ENCODE assay signal across 1 cellular context in the genomic region with DNA sequence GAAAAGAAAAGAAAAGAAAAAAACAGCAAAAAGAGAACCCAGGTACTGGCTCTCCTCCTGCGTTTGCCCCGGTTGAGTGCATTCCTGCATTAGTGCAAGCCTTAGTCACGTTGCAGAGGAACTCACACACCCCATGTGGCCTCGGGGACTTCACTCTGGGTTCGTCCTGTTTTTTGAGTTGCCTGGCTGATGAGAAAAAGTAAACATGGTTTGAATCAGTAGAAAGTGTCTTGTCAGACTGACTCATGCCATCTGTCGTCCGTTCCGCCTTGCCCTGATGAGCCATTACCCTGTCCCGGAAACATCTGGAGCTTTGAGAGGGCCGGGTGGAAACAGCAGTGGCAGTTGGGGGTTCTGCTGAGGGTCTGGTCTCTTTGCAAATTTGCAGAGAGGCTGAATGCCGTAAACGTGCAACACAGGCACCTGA.
TF ChIP-seq lines count a peak whose summit lies in the region.

No MANE protein-coding gene starts in this region.

TF ChIP-seq in HepG2, 621 proteins besides CTCF, POLR2A, EP300 and RAD21 (continued from another document and continues in another):
- TF ChIP-seq, protein P1, sequence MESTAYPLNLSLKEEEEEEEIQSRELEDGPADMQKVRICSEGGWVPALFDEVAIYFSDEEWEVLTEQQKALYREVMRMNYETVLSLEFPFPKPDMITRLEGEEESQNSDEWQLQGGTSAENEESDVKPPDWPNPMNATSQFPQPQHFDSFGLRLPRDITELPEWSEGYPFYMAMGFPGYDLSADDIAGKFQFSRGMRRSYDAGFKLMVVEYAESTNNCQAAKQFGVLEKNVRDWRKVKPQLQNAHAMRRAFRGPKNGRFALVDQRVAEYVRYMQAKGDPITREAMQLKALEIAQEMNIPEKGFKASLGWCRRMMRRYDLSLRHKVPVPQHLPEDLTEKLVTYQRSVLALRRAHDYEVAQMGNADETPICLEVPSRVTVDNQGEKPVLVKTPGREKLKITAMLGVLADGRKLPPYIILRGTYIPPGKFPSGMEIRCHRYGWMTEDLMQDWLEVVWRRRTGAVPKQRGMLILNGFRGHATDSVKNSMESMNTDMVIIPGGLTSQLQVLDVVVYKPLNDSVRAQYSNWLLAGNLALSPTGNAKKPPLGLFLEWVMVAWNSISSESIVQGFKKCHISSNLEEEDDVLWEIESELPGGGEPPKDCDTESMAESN (CRISPR knock-in tag; conservative IDR thresholded peaks at IDR 0.05): no peak
- TF ChIP-seq, protein P2, sequence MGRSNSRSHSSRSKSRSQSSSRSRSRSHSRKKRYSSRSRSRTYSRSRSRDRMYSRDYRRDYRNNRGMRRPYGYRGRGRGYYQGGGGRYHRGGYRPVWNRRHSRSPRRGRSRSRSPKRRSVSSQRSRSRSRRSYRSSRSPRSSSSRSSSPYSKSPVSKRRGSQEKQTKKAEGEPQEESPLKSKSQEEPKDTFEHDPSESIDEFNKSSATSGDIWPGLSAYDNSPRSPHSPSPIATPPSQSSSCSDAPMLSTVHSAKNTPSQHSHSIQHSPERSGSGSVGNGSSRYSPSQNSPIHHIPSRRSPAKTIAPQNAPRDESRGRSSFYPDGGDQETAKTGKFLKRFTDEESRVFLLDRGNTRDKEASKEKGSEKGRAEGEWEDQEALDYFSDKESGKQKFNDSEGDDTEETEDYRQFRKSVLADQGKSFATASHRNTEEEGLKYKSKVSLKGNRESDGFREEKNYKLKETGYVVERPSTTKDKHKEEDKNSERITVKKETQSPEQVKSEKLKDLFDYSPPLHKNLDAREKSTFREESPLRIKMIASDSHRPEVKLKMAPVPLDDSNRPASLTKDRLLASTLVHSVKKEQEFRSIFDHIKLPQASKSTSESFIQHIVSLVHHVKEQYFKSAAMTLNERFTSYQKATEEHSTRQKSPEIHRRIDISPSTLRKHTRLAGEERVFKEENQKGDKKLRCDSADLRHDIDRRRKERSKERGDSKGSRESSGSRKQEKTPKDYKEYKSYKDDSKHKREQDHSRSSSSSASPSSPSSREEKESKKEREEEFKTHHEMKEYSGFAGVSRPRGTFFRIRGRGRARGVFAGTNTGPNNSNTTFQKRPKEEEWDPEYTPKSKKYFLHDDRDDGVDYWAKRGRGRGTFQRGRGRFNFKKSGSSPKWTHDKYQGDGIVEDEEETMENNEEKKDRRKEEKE (IDR thresholded peaks at IDR 0.05): no peak
- TF ChIP-seq, protein P3, sequence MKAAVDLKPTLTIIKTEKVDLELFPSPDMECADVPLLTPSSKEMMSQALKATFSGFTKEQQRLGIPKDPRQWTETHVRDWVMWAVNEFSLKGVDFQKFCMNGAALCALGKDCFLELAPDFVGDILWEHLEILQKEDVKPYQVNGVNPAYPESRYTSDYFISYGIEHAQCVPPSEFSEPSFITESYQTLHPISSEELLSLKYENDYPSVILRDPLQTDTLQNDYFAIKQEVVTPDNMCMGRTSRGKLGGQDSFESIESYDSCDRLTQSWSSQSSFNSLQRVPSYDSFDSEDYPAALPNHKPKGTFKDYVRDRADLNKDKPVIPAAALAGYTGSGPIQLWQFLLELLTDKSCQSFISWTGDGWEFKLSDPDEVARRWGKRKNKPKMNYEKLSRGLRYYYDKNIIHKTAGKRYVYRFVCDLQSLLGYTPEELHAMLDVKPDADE (CRISPR knock-in tag; IDR thresholded peaks at IDR 0.05): no peak
- TF ChIP-seq FOXK2 (IDR thresholded peaks at IDR 0.05) (peak; percentile 87), GTF3A (CRISPR knock-in tag; conservative IDR thresholded peaks at IDR 0.05) (no peak), MAFG (CRISPR knock-in tag; IDR thresholded peaks at IDR 0.05) (no peak), ELF1 (CRISPR knock-in tag; IDR thresholded peaks at IDR 0.05) (no peak), DMAP1 (CRISPR knock-in tag; IDR thresholded peaks at IDR 0.05) (no peak), RFX1 (IDR thresholded peaks at IDR 0.05) (no peak), ZNF446 (CRISPR knock-in tag; IDR thresholded peaks at IDR 0.05) (no peak), AKAP8 (CRISPR knock-in tag; IDR thresholded peaks at IDR 0.05) (no peak), JUND (CRISPR knock-in tag; IDR thresholded peaks at IDR 0.05) (no peak), PHF5A (CRISPR knock-in tag; IDR thresholded peaks at IDR 0.05; ENCODE audit: low read depth, unreplicated experiment) (no peak), MTF2 (CRISPR knock-in tag; IDR thresholded peaks at IDR 0.05; ENCODE audit: borderline replicate concordance) (no peak), ZNF788 (CRISPR knock-in tag; IDR thresholded peaks at IDR 0.05; ENCODE audit: borderline replicate concordance) (no peak), ZNF225 (CRISPR knock-in tag; IDR thresholded peaks at IDR 0.05) (no peak), SRSF9 (IDR thresholded peaks at IDR 0.05; ENCODE audit: borderline replicate concordance, insufficient read depth, low read depth, low read length, poor library complexity, severe bottlenecking) (no peak), SALL1 (CRISPR knock-in tag; IDR thresholded peaks at IDR 0.05) (peak; percentile 50), KAT2B (IDR thresholded peaks at IDR 0.05; ENCODE audit: borderline replicate concordance, low read depth, low read length) (no peak), DNMT3B (CRISPR knock-in tag; conservative IDR thresholded peaks at IDR 0.05) (no peak), ZNF496 (CRISPR knock-in tag; IDR thresholded peaks at IDR 0.05; ENCODE audit: insufficient replicate concordance) (no peak), ZNF564 (CRISPR knock-in tag; IDR thresholded peaks at IDR 0.05) (no peak), ZNF337 (CRISPR knock-in tag; IDR thresholded peaks at IDR 0.05; ENCODE audit: borderline replicate concordance, low read depth) (no peak), POGZ (CRISPR knock-in tag; IDR thresholded peaks at IDR 0.05) (peak; percentile 42; the same call in 1 of the 2 replicates), ZFP1 (CRISPR knock-in tag; IDR thresholded peaks at IDR 0.05) (no peak), MED1 (CRISPR knock-in tag; IDR thresholded peaks at IDR 0.05) (peak; percentile 19; the same call in 1 of the 2 replicates)
- TF ChIP-seq, protein P4, sequence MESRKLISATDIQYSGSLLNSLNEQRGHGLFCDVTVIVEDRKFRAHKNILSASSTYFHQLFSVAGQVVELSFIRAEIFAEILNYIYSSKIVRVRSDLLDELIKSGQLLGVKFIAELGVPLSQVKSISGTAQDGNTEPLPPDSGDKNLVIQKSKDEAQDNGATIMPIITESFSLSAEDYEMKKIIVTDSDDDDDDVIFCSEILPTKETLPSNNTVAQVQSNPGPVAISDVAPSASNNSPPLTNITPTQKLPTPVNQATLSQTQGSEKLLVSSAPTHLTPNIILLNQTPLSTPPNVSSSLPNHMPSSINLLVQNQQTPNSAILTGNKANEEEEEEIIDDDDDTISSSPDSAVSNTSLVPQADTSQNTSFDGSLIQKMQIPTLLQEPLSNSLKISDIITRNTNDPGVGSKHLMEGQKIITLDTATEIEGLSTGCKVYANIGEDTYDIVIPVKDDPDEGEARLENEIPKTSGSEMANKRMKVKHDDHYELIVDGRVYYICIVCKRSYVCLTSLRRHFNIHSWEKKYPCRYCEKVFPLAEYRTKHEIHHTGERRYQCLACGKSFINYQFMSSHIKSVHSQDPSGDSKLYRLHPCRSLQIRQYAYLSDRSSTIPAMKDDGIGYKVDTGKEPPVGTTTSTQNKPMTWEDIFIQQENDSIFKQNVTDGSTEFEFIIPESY (CRISPR knock-in tag; IDR thresholded peaks at IDR 0.05): no peak
- TF ChIP-seq, protein P5, sequence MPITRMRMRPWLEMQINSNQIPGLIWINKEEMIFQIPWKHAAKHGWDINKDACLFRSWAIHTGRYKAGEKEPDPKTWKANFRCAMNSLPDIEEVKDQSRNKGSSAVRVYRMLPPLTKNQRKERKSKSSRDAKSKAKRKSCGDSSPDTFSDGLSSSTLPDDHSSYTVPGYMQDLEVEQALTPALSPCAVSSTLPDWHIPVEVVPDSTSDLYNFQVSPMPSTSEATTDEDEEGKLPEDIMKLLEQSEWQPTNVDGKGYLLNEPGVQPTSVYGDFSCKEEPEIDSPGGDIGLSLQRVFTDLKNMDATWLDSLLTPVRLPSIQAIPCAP (CRISPR knock-in tag; IDR thresholded peaks at IDR 0.05; ENCODE audit: low read depth): no peak
- TF ChIP-seq, protein P6, sequence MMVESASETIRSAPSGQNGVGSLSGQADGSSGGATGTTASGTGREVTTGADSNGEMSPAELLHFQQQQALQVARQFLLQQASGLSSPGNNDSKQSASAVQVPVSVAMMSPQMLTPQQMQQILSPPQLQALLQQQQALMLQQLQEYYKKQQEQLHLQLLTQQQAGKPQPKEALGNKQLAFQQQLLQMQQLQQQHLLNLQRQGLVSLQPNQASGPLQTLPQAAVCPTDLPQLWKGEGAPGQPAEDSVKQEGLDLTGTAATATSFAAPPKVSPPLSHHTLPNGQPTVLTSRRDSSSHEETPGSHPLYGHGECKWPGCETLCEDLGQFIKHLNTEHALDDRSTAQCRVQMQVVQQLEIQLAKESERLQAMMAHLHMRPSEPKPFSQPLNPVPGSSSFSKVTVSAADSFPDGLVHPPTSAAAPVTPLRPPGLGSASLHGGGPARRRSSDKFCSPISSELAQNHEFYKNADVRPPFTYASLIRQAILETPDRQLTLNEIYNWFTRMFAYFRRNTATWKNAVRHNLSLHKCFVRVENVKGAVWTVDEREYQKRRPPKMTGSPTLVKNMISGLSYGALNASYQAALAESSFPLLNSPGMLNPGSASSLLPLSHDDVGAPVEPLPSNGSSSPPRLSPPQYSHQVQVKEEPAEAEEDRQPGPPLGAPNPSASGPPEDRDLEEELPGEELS (CRISPR knock-in tag; IDR thresholded peaks at IDR 0.05): 0 out of 2 replicates have a peak, but pooled peaks have one; percentile 20
- TF ChIP-seq, protein P7, sequence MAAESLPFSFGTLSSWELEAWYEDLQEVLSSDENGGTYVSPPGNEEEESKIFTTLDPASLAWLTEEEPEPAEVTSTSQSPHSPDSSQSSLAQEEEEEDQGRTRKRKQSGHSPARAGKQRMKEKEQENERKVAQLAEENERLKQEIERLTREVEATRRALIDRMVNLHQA (CRISPR knock-in tag; IDR thresholded peaks at IDR 0.05): no peak
- TF ChIP-seq, protein P8, sequence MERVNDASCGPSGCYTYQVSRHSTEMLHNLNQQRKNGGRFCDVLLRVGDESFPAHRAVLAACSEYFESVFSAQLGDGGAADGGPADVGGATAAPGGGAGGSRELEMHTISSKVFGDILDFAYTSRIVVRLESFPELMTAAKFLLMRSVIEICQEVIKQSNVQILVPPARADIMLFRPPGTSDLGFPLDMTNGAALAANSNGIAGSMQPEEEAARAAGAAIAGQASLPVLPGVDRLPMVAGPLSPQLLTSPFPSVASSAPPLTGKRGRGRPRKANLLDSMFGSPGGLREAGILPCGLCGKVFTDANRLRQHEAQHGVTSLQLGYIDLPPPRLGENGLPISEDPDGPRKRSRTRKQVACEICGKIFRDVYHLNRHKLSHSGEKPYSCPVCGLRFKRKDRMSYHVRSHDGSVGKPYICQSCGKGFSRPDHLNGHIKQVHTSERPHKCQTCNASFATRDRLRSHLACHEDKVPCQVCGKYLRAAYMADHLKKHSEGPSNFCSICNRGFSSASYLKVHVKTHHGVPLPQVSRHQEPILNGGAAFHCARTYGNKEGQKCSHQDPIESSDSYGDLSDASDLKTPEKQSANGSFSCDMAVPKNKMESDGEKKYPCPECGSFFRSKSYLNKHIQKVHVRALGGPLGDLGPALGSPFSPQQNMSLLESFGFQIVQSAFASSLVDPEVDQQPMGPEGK (CRISPR knock-in tag; IDR thresholded peaks at IDR 0.05): no peak
- TF ChIP-seq, protein P9, sequence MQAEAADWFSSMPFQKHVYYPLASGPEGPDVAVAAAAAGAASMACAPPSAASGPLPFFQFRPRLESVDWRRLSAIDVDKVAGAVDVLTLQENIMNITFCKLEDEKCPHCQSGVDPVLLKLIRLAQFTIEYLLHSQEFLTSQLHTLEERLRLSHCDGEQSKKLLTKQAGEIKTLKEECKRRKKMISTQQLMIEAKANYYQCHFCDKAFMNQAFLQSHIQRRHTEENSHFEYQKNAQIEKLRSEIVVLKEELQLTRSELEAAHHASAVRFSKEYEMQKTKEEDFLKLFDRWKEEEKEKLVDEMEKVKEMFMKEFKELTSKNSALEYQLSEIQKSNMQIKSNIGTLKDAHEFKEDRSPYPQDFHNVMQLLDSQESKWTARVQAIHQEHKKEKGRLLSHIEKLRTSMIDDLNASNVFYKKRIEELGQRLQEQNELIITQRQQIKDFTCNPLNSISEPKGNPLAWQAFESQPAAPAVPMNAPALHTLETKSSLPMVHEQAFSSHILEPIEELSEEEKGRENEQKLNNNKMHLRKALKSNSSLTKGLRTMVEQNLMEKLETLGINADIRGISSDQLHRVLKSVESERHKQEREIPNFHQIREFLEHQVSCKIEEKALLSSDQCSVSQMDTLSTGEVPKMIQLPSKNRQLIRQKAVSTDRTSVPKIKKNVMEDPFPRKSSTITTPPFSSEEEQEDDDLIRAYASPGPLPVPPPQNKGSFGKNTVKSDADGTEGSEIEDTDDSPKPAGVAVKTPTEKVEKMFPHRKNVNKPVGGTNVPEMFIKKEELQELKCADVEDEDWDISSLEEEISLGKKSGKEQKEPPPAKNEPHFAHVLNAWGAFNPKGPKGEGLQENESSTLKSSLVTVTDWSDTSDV (CRISPR knock-in tag; IDR thresholded peaks at IDR 0.05): no peak
- TF ChIP-seq, protein P10, sequence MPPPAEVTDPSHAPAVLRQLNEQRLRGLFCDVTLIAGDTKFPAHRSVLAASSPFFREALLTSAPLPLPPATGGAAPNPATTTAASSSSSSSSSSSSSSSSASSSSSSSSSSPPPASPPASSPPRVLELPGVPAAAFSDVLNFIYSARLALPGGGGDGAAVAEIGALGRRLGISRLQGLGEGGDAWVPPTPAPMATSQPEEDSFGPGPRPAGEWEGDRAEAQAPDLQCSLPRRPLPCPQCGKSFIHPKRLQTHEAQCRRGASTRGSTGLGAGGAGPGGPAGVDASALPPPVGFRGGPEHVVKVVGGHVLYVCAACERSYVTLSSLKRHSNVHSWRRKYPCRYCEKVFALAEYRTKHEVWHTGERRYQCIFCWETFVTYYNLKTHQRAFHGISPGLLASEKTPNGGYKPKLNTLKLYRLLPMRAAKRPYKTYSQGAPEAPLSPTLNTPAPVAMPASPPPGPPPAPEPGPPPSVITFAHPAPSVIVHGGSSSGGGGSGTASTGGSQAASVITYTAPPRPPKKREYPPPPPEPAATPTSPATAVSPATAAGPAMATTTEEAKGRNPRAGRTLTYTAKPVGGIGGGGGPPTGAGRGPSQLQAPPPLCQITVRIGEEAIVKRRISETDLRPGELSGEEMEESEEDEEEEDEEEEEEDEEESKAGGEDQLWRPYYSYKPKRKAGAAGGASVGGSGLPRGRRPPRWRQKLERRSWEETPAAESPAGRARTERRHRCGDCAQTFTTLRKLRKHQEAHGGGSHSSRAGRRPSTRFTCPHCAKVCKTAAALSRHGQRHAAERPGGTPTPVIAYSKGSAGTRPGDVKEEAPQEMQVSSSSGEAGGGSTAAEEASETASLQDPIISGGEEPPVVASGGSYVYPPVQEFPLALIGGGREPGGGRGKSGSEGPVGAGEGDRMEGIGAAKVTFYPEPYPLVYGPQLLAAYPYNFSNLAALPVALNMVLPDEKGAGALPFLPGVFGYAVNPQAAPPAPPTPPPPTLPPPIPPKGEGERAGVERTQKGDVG (CRISPR knock-in tag; IDR thresholded peaks at IDR 0.05; ENCODE audit: borderline replicate concordance): peak; percentile 71; the same call in 1 of the 2 replicates
- TF ChIP-seq, protein P11, sequence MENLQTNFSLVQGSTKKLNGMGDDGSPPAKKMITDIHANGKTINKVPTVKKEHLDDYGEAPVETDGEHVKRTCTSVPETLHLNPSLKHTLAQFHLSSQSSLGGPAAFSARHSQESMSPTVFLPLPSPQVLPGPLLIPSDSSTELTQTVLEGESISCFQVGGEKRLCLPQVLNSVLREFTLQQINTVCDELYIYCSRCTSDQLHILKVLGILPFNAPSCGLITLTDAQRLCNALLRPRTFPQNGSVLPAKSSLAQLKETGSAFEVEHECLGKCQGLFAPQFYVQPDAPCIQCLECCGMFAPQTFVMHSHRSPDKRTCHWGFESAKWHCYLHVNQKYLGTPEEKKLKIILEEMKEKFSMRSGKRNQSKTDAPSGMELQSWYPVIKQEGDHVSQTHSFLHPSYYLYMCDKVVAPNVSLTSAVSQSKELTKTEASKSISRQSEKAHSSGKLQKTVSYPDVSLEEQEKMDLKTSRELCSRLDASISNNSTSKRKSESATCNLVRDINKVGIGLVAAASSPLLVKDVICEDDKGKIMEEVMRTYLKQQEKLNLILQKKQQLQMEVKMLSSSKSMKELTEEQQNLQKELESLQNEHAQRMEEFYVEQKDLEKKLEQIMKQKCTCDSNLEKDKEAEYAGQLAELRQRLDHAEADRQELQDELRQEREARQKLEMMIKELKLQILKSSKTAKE (CRISPR knock-in tag; IDR thresholded peaks at IDR 0.05; ENCODE audit: borderline replicate concordance): no peak
